In genomic region chr1:89322402-89322801, GRCh38 we compare ENCODE assay signal across 22 cellular contexts. TPM values are rescaled to one million over a fixed set of nuclear protein-coding genes. Genes with fewer than 3 reads are reported as not detected.
DNase-seq lines count a peak whose midpoint lies in the region; ATAC-seq, FAIRE-seq and TF ChIP-seq lines count a peak whose summit lies in the region.
"Had no signal": no experiment of that assay in that cellular context is flagged by ENCODE, and none has a peak within 500 bp of the region (broad histone marks: within the 10 kb centered on the region; RNA-seq: fewer than 3 reads in every experiment).

No MANE protein-coding gene starts in this region.

- peaks cover 2% of the 10 kb centered on the region; the same call in 1 of the 2 replicates for H3K27me3 Mint-ChIP-seq in H9 (ENCODE audit: low read depth)
- no peaks in the 10 kb centered on the region for H3K27me3 Mint-ChIP-seq in CD4-positive, alpha-beta memory T cell

- DNase-seq in heart left ventricle (peak in 4 of 5 donors; percentile 49 to 65 (median 61)), right cardiac atrium (no peak), H9 (no peak), bronchial epithelial cell (ENCODE audit: low read depth) (no peak), myocyte (ENCODE audit: low read depth) (peak; percentile 68), GOT3 (lab: John Stamatoyannopoulos, UW) (no peak)
- no peak for DNase-seq in CD4-positive, alpha-beta memory T cell
- DNase-seq: C1 segment of cervical spinal cord; Caco-2; CD8-positive, alpha-beta T cell; DMS153; DND-41; EL; GDM1; HCEC 1CT had no signal

- H4K91ac ChIP-seq in H9 (ENCODE audit: insufficient read length, low read depth, low read length): no peak overlapping the region

- H3K9ac ChIP-seq in H9 (ENCODE audit: extremely low read depth, insufficient read length, low read length): no peak overlapping the region

- no peak overlapping the region for H4K8ac ChIP-seq in H9 (replicated peaks; ENCODE audit: insufficient read length, low read depth, low read length)

- H3K9me3 ChIP-seq in heart left ventricle (peaks cover 0 to 42% (median 2%) of the 10 kb centered on the region in 12 donors), right cardiac atrium (ENCODE audit: control insufficient read depth, low read length) (no peaks in the 10 kb centered on the region), H9 (ENCODE audit: control insufficient read depth, low read depth, low read length) (no peaks in the 10 kb centered on the region)
- H3K9me3 ChIP-seq in CD4-positive, alpha-beta memory T cell (ENCODE audit: control insufficient read depth in 1 of 2, low read length in 2 of 2): no peaks in the 10 kb centered on the region
- H3K9me3 ChIP-seq: Caco-2 had no signal

- H4K20me1 ChIP-seq in H9 (ENCODE audit: control insufficient read depth, insufficient read depth, insufficient read length): no peaks in the 10 kb centered on the region

- FAIRE-seq in bronchial epithelial cell (lab: Jason Lieb, UNC): peak; percentile 55
- FAIRE-seq: GM12878, H54 had no signal

- no peak overlapping the region for H4K5ac ChIP-seq in H9 (ENCODE audit: insufficient read length, low read depth, low read length)

- H3K36me3 ChIP-seq in heart left ventricle: no peaks in the 10 kb centered on the region
- H3K36me3 ChIP-seq in bronchial epithelial cell (ENCODE audit: control insufficient read depth, insufficient read depth, low read length): no peaks in the 10 kb centered on the region
- H3K36me3 ChIP-seq in CD4-positive, alpha-beta memory T cell (ENCODE audit: insufficient read depth, low read length): no peaks in the 10 kb centered on the region

- 0 to 13% (median 3%) methylated on average over 1 of the region's 1 CpG for WGBS in heart left ventricle, 4 donors
- WGBS in right cardiac atrium: 5% methylated on average over 1 of the region's 1 CpG
- WGBS in H9 (ENCODE audit: extremely low coverage, insufficient read length, low lambda C conversion rate): no CpG with 5 or more reads among the region's 1 CpG

- no peak overlapping the region for H2AK5ac ChIP-seq in H9 (ENCODE audit: insufficient read length, low read length)

- POLR2A ChIA-PET in CD4-positive, alpha-beta memory T cell (lab: Charles Lee; ENCODE audit: partially characterized antibody): no interaction called here

- TF ChIP-seq CTCF in heart left ventricle (IDR thresholded peaks at IDR 0.05): no peak
- TF ChIP-seq CTCF in H9 (conservative IDR thresholded peaks at IDR 0.05): no peak
- no peak for TF ChIP-seq CTCF in bronchial epithelial cell (IDR thresholded peaks at IDR 0.05; ENCODE audit: insufficient read depth, low read length, severe bottlenecking)

- H3K4me1 ChIP-seq in heart left ventricle (peaks cover 0 to 14% (median 11%) of the 10 kb centered on the region in 12 donors), right cardiac atrium (ENCODE audit: control insufficient read depth, insufficient read depth, low read length) (peaks cover 3% of the 10 kb centered on the region), H9 (ENCODE audit: insufficient read depth, low read length) (no peaks in the 10 kb centered on the region)
- peaks cover 4% of the 10 kb centered on the region for H3K4me1 ChIP-seq in CD4-positive, alpha-beta memory T cell (ENCODE audit: insufficient read depth, low read length)
- H3K4me1 ChIP-seq: Caco-2 had no signal

- peaks cover 32 to 47% of the 10 kb centered on the region in 2 experiments for H3K9me3 Mint-ChIP-seq in H9
- H3K9me3 Mint-ChIP-seq in CD4-positive, alpha-beta memory T cell: peaks cover 0 to 47% (median 43%) of the 10 kb centered on the region in 8 donors

- H3T11ph ChIP-seq in H9 (ENCODE audit: low read length): no peak overlapping the region

- no peak overlapping the region for H2AFZ ChIP-seq in H9 (ENCODE audit: low read length)
- H2AFZ ChIP-seq: GM23338 had no signal

- H3K79me1 ChIP-seq in H9 (ENCODE audit: insufficient read depth, low read depth, low read length, poor library complexity, severe bottlenecking): no peaks in the 10 kb centered on the region

- no peak overlapping the region for H3K4ac ChIP-seq in H9 (ENCODE audit: low read depth, low read length)

- H3K4me3 ChIP-seq in heart left ventricle (no peak overlapping the region), right cardiac atrium (ENCODE audit: low read length) (no peak overlapping the region), bronchial epithelial cell (ENCODE audit: low read depth, low read length) (no peak overlapping the region)
- no peak overlapping the region for H3K4me3 ChIP-seq in CD4-positive, alpha-beta memory T cell (ENCODE audit: low read length in 2 of 2)
- H3K4me3 ChIP-seq: GM12878, GM23338 had no signal

- H2BK12ac ChIP-seq in H9 (ENCODE audit: insufficient read length, low read depth, low read length): peak overlapping the region; percentile 70

- peaks cover 14 to 22% of the 10 kb centered on the region in 2 experiments; a peak in 3 of 4 replicates for H3K4me1 Mint-ChIP-seq in H9
- peaks cover 0 to 12% (median 4%) of the 10 kb centered on the region in 4 donors for H3K4me1 Mint-ChIP-seq in CD4-positive, alpha-beta memory T cell

- H2BK120ac ChIP-seq in H9 (ENCODE audit: low read depth, low read length, poor library complexity, severe bottlenecking): no peak overlapping the region

- no peaks in the 10 kb centered on the region for H3K79me2 ChIP-seq in H9 (ENCODE audit: insufficient read depth, low read length)

- intact Hi-C loops in heart left ventricle (cut with DNase I) (no loop called here), right cardiac atrium (cut with DNase I) (no loop called here)
- intact Hi-C loops in CD4-positive, alpha-beta memory T cell (cut with micrococcal nuclease): no loop called here

- H3K56ac ChIP-seq in H9 (ENCODE audit: insufficient read length, low read depth, low read length): no peak overlapping the region

- no peak overlapping the region for H3K27ac Mint-ChIP-seq in H9
- H3K27ac Mint-ChIP-seq in CD4-positive, alpha-beta memory T cell: no peak overlapping the region
- H3K27ac Mint-ChIP-seq: CD8-positive, alpha-beta T cell; GM23338 had no signal

- no peak overlapping the region for H3K23ac ChIP-seq in H9 (ENCODE audit: insufficient read length, low read depth, low read length)

- no peaks in the 10 kb centered on the region for H3K23me2 ChIP-seq in H9 (ENCODE audit: insufficient read length, low read depth, low read length, poor library complexity, severe bottlenecking)

- no peak overlapping the region for H3K18ac ChIP-seq in H9 (ENCODE audit: insufficient read length, low read depth, low read length)

- H3K4me2 ChIP-seq in H9 (ENCODE audit: insufficient read depth, insufficient read length, low read length): no peak overlapping the region
- H3K4me2 ChIP-seq: GM23338 had no signal

- H3K36me3 Mint-ChIP-seq in H9 (ENCODE audit: insufficient read depth in 1 of 3, low read depth in 3 of 3): peaks cover 3 to 34% (median 14%) of the 10 kb centered on the region in 3 experiments; a peak in 5 of 7 replicates
- H3K36me3 Mint-ChIP-seq in CD4-positive, alpha-beta memory T cell: peaks cover 17 to 28% of the 10 kb centered on the region in 2 donors

- H3K14ac ChIP-seq in H9 (ENCODE audit: insufficient read depth, low read length): no peak overlapping the region

- ATAC-seq in heart left ventricle (peak; percentile 92 to 97 (median 95)), right cardiac atrium (no peak), GM18511 (IDR thresholded peaks at IDR 0.05; ENCODE audit: unreplicated experiment) (no peak)
- ATAC-seq: CD8-positive, alpha-beta T cell; GM12878; GM23338 had no signal

- H2BK15ac ChIP-seq in H9 (ENCODE audit: low read depth, low read length): no peak overlapping the region

- no peak for TF ChIP-seq POLR2A in heart left ventricle (IDR thresholded peaks at IDR 0.05)

- no peak overlapping the region for H2BK5ac ChIP-seq in H9 (ENCODE audit: insufficient read length, low read length)

- H3K4me3 Mint-ChIP-seq in H9: no peak overlapping the region
- no peak overlapping the region for H3K4me3 Mint-ChIP-seq in CD4-positive, alpha-beta memory T cell
- H3K4me3 Mint-ChIP-seq: CD8-positive, alpha-beta T cell; GM23338 had no signal

- H3K27ac ChIP-seq in heart left ventricle (peak overlapping the region in 5 of 12 donors; percentile 5 to 56 (median 41)), right cardiac atrium (ENCODE audit: low read length) (no peak overlapping the region), H9 (ENCODE audit: insufficient read length, low read depth, low read length) (no peak overlapping the region)
- no peak overlapping the region for H3K27ac ChIP-seq in CD4-positive, alpha-beta memory T cell (ENCODE audit: low read depth, low read length)

- H2BK20ac ChIP-seq in H9 (ENCODE audit: low read depth, low read length, poor library complexity, severe bottlenecking): no peak overlapping the region

- CTCF ChIA-PET in CD4-positive, alpha-beta memory T cell (lab: Charles Lee; ENCODE audit: partially characterized antibody): no interaction called here

- no peaks in the 10 kb centered on the region for H3K27me3 ChIP-seq in heart left ventricle
- no peaks in the 10 kb centered on the region for H3K27me3 ChIP-seq in right cardiac atrium (ENCODE audit: control insufficient read depth, insufficient read depth)
- no peaks in the 10 kb centered on the region for H3K27me3 ChIP-seq in H9 (ENCODE audit: insufficient read depth, low read length)
- H3K27me3 ChIP-seq in bronchial epithelial cell (ENCODE audit: control insufficient read depth, insufficient read depth, low read length): no peaks in the 10 kb centered on the region
- H3K27me3 ChIP-seq in CD4-positive, alpha-beta memory T cell (ENCODE audit: insufficient read depth, low read length): no peaks in the 10 kb centered on the region

RNA-seq across cellular contexts. Expression of gene GBP6, which starts 41.5 kb away (rescaled TPM):
- total RNA-seq in heart left ventricle (under 1 TPM in 5 of 9 donors, not detected in 4; 0.09 to 0.67 (median 0.16) TPM), right cardiac atrium (under 1 TPM in 3 of 4 donors, not detected in 1; 0.09 to 0.23 (median 0.14) TPM), H9 (2021) (not detected in 2 replicates), bronchial epithelial cell (12.4 and 67.2 TPM in 2 replicates), myocyte (0.16 TPM in 1 of 2 replicates, not detected in the other)
- polyA plus RNA-seq in heart left ventricle (under 1 TPM in 1 of 2 donors, not detected in 1; 0.03 TPM), right cardiac atrium (0.05 TPM)
- polyA plus RNA-seq in myocyte (2012): 0.03 TPM
- under 1 TPM; 0.17 to 0.23 TPM for total RNA-seq in CD4-positive, alpha-beta memory T cell
- polyA plus RNA-seq in CD4-positive, alpha-beta memory T cell: under 1 TPM; 0.17 to 0.30 TPM
- total RNA-seq: A172, A673, Caco-2, GM23338 had no signal
- polyA plus RNA-seq: BJ, GM23338 had no signal

RNA-seq across cellular contexts. Expression of gene GBP5, which starts 49.7 kb away (rescaled TPM):
- 10 to 100 TPM in 2 of 9 donors, 1 to 10 TPM in 1, under 1 TPM in 6; 0.07 to 71.2 (median 0.72) TPM for total RNA-seq in heart left ventricle
- polyA plus RNA-seq in heart left ventricle: under 1 TPM; 0.27 to 0.36 TPM
- total RNA-seq in right cardiac atrium: 1 to 10 TPM in 2 of 4 donors, under 1 TPM in 2; 0.75 to 2.0 (median 1.2) TPM
- polyA plus RNA-seq in right cardiac atrium: 0.48 TPM
- not detected in 2 replicates for total RNA-seq in H9 (2021)
- 0.26 and 0.77 TPM in 2 replicates for total RNA-seq in bronchial epithelial cell
- not detected in 2 replicates for total RNA-seq in myocyte
- polyA plus RNA-seq in myocyte (2012): not detected
- total RNA-seq in CD4-positive, alpha-beta memory T cell: 10 to 100 TPM; 76.3 to 79.2 TPM
- polyA plus RNA-seq in CD4-positive, alpha-beta memory T cell: 100 to 1,000 TPM in 1 of 2 donors, 10 to 100 TPM in 1; 37.9 to 124 TPM
- total RNA-seq: A172, A673, Caco-2, GM23338 had no signal
- polyA plus RNA-seq: BJ, GM23338 had no signal

Comparison
In these comparisons a context has a peak if more than half of its experiments do, and no peak if none do; other contexts are left out.
1. ATAC-seq: peak in heart left ventricle (4 of 4); none in right cardiac atrium (0 of 2) and GM18511 (single experiment).
2. DNase-seq: peak in heart left ventricle (4 of 5) and myocyte (single experiment); none in right cardiac atrium (0 of 3), H9 (single experiment), bronchial epithelial cell (single experiment), CD4-positive, alpha-beta memory T cell (0 of 5) and GOT3 (single experiment).